Comparison of ENCODE assay signal across 1 cellular context in the genomic region with DNA sequence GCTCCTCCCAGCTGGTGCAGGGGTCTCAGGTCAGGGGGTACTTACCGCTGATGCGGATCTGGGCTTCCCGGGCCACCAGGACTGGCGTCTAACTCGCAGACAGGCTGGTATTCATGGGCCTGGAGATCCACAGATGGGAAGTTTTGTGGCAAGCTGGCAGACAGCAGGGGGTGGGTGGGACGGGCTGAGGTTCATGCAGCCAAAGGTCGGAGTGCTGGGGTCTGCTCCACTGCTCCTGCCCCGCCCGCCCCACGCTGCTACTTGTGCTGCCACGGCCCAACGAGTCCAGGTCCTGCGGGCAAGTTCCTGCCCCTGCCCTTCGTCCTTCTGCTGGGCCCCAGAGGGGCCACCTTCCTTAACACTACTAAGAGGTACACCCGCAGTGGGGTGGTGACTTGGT.
TF ChIP-seq lines count a peak whose summit lies in the region.

No MANE protein-coding gene starts in this region.

TF ChIP-seq in WTC11, 78 proteins besides CTCF, POLR2A, EP300 and RAD21:
- no peak for TF ChIP-seq ZNF416 (CRISPR knock-in tag; IDR thresholded peaks at IDR 0.05)
- no peak for TF ChIP-seq ZNF121 (CRISPR knock-in tag; IDR thresholded peaks at IDR 0.05)
- TF ChIP-seq, protein P1, sequence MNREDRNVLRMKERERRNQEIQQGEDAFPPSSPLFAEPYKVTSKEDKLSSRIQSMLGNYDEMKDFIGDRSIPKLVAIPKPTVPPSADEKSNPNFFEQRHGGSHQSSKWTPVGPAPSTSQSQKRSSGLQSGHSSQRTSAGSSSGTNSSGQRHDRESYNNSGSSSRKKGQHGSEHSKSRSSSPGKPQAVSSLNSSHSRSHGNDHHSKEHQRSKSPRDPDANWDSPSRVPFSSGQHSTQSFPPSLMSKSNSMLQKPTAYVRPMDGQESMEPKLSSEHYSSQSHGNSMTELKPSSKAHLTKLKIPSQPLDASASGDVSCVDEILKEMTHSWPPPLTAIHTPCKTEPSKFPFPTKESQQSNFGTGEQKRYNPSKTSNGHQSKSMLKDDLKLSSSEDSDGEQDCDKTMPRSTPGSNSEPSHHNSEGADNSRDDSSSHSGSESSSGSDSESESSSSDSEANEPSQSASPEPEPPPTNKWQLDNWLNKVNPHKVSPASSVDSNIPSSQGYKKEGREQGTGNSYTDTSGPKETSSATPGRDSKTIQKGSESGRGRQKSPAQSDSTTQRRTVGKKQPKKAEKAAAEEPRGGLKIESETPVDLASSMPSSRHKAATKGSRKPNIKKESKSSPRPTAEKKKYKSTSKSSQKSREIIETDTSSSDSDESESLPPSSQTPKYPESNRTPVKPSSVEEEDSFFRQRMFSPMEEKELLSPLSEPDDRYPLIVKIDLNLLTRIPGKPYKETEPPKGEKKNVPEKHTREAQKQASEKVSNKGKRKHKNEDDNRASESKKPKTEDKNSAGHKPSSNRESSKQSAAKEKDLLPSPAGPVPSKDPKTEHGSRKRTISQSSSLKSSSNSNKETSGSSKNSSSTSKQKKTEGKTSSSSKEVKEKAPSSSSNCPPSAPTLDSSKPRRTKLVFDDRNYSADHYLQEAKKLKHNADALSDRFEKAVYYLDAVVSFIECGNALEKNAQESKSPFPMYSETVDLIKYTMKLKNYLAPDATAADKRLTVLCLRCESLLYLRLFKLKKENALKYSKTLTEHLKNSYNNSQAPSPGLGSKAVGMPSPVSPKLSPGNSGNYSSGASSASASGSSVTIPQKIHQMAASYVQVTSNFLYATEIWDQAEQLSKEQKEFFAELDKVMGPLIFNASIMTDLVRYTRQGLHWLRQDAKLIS (CRISPR knock-in tag; IDR thresholded peaks at IDR 0.05; ENCODE audit: borderline replicate concordance), result no peak
- TF ChIP-seq, protein P2, sequence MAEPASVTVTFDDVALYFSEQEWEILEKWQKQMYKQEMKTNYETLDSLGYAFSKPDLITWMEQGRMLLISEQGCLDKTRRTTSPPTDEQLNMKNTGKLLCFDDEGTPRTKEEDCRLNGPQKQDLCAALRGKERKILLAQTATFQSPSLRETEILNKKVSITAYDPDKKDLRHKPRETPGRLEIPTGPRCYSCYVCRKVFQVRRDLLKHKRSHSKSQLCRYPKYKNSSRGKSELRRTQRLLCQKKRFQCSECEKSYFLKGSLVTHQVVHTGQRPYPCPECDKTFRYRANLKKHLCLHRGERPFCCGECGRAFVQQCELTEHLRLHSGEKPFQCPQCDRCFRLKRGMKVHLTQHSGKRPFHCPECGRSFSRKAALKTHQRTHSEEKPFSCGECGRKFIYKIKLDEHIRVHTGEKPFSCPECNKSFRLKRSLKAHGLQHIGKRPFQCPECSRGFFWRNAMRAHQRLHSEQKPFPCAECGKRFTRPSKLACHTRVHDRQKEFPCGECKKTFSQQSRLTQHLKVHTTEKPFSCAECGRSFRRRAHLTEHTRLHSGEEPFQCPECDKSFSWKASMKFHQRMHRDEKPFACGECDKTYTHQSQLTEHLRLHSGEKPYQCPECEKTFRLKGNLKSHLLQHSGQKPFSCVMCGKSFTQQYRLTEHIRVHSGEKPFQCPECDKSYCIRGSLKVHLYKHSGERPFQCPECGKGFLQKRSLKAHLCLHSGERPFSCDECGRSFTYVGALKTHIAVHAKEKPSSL (CRISPR knock-in tag; conservative IDR thresholded peaks at IDR 0.05), result no peak
- no peak for TF ChIP-seq JUN (CRISPR knock-in tag; IDR thresholded peaks at IDR 0.05)
- TF ChIP-seq, protein P3, sequence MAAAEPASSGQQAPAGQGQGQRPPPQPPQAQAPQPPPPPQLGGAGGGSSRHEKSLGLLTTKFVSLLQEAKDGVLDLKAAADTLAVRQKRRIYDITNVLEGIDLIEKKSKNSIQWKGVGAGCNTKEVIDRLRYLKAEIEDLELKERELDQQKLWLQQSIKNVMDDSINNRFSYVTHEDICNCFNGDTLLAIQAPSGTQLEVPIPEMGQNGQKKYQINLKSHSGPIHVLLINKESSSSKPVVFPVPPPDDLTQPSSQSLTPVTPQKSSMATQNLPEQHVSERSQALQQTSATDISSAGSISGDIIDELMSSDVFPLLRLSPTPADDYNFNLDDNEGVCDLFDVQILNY (CRISPR knock-in tag; IDR thresholded peaks at IDR 0.05), result no peak
- no peak for TF ChIP-seq CBFB (CRISPR knock-in tag; IDR thresholded peaks at IDR 0.05; ENCODE audit: low read depth)
- no peak for TF ChIP-seq ATF1 (CRISPR knock-in tag; IDR thresholded peaks at IDR 0.05)
- TF ChIP-seq TEAD4 (CRISPR knock-in tag; IDR thresholded peaks at IDR 0.05), result no peak
- TF ChIP-seq, protein P4, sequence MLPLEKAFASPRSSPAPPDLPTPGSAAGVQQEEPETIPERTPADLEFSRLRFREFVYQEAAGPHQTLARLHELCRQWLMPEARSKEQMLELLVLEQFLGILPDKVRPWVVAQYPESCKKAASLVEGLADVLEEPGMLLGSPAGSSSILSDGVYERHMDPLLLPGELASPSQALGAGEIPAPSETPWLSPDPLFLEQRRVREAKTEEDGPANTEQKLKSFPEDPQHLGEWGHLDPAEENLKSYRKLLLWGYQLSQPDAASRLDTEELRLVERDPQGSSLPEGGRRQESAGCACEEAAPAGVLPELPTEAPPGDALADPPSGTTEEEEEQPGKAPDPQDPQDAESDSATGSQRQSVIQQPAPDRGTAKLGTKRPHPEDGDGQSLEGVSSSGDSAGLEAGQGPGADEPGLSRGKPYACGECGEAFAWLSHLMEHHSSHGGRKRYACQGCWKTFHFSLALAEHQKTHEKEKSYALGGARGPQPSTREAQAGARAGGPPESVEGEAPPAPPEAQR (CRISPR knock-in tag; IDR thresholded peaks at IDR 0.05), result no peak
- TF ChIP-seq NR3C1 (CRISPR knock-in tag; conservative IDR thresholded peaks at IDR 0.05; ENCODE audit: low read depth), result no peak
- TF ChIP-seq, protein P5, sequence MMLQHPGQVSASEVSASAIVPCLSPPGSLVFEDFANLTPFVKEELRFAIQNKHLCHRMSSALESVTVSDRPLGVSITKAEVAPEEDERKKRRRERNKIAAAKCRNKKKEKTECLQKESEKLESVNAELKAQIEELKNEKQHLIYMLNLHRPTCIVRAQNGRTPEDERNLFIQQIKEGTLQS (CRISPR knock-in tag; conservative IDR thresholded peaks at IDR 0.05), result no peak
- TF ChIP-seq, protein P6, sequence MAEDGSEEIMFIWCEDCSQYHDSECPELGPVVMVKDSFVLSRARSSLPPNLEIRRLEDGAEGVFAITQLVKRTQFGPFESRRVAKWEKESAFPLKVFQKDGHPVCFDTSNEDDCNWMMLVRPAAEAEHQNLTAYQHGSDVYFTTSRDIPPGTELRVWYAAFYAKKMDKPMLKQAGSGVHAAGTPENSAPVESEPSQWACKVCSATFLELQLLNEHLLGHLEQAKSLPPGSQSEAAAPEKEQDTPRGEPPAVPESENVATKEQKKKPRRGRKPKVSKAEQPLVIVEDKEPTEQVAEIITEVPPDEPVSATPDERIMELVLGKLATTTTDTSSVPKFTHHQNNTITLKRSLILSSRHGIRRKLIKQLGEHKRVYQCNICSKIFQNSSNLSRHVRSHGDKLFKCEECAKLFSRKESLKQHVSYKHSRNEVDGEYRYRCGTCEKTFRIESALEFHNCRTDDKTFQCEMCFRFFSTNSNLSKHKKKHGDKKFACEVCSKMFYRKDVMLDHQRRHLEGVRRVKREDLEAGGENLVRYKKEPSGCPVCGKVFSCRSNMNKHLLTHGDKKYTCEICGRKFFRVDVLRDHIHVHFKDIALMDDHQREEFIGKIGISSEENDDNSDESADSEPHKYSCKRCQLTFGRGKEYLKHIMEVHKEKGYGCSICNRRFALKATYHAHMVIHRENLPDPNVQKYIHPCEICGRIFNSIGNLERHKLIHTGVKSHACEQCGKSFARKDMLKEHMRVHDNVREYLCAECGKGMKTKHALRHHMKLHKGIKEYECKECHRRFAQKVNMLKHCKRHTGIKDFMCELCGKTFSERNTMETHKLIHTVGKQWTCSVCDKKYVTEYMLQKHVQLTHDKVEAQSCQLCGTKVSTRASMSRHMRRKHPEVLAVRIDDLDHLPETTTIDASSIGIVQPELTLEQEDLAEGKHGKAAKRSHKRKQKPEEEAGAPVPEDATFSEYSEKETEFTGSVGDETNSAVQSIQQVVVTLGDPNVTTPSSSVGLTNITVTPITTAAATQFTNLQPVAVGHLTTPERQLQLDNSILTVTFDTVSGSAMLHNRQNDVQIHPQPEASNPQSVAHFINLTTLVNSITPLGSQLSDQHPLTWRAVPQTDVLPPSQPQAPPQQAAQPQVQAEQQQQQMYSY (CRISPR knock-in tag; IDR thresholded peaks at IDR 0.05), result no peak
- TF ChIP-seq CREM (CRISPR knock-in tag; IDR thresholded peaks at IDR 0.05), result no peak
- TF ChIP-seq, protein P7, sequence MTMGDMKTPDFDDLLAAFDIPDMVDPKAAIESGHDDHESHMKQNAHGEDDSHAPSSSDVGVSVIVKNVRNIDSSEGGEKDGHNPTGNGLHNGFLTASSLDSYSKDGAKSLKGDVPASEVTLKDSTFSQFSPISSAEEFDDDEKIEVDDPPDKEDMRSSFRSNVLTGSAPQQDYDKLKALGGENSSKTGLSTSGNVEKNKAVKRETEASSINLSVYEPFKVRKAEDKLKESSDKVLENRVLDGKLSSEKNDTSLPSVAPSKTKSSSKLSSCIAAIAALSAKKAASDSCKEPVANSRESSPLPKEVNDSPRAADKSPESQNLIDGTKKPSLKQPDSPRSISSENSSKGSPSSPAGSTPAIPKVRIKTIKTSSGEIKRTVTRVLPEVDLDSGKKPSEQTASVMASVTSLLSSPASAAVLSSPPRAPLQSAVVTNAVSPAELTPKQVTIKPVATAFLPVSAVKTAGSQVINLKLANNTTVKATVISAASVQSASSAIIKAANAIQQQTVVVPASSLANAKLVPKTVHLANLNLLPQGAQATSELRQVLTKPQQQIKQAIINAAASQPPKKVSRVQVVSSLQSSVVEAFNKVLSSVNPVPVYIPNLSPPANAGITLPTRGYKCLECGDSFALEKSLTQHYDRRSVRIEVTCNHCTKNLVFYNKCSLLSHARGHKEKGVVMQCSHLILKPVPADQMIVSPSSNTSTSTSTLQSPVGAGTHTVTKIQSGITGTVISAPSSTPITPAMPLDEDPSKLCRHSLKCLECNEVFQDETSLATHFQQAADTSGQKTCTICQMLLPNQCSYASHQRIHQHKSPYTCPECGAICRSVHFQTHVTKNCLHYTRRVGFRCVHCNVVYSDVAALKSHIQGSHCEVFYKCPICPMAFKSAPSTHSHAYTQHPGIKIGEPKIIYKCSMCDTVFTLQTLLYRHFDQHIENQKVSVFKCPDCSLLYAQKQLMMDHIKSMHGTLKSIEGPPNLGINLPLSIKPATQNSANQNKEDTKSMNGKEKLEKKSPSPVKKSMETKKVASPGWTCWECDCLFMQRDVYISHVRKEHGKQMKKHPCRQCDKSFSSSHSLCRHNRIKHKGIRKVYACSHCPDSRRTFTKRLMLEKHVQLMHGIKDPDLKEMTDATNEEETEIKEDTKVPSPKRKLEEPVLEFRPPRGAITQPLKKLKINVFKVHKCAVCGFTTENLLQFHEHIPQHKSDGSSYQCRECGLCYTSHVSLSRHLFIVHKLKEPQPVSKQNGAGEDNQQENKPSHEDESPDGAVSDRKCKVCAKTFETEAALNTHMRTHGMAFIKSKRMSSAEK (CRISPR knock-in tag; IDR thresholded peaks at IDR 0.05; ENCODE audit: borderline replicate concordance), result no peak
- TF ChIP-seq IRF2 (CRISPR knock-in tag; IDR thresholded peaks at IDR 0.05; ENCODE audit: borderline replicate concordance, low read depth), result no peak
- no peak for TF ChIP-seq MXD4 (CRISPR knock-in tag; IDR thresholded peaks at IDR 0.05; ENCODE audit: borderline replicate concordance)
- TF ChIP-seq, protein P8, sequence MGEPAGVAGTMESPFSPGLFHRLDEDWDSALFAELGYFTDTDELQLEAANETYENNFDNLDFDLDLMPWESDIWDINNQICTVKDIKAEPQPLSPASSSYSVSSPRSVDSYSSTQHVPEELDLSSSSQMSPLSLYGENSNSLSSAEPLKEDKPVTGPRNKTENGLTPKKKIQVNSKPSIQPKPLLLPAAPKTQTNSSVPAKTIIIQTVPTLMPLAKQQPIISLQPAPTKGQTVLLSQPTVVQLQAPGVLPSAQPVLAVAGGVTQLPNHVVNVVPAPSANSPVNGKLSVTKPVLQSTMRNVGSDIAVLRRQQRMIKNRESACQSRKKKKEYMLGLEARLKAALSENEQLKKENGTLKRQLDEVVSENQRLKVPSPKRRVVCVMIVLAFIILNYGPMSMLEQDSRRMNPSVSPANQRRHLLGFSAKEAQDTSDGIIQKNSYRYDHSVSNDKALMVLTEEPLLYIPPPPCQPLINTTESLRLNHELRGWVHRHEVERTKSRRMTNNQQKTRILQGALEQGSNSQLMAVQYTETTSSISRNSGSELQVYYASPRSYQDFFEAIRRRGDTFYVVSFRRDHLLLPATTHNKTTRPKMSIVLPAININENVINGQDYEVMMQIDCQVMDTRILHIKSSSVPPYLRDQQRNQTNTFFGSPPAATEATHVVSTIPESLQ (CRISPR knock-in tag; IDR thresholded peaks at IDR 0.05), result no peak
- TF ChIP-seq, protein P9, sequence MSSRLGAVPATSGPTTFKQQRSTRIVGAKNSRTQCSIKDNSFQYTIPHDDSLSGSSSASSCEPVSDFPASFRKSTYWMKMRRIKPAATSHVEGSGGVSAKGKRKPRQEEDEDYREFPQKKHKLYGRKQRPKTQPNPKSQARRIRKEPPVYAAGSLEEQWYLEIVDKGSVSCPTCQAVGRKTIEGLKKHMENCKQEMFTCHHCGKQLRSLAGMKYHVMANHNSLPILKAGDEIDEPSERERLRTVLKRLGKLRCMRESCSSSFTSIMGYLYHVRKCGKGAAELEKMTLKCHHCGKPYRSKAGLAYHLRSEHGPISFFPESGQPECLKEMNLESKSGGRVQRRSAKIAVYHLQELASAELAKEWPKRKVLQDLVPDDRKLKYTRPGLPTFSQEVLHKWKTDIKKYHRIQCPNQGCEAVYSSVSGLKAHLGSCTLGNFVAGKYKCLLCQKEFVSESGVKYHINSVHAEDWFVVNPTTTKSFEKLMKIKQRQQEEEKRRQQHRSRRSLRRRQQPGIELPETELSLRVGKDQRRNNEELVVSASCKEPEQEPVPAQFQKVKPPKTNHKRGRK (CRISPR knock-in tag; IDR thresholded peaks at IDR 0.05; ENCODE audit: borderline replicate concordance), result no peak
